20 cellular contexts compared by ENCODE assay signal in genomic region chr17:29562615-29563014, GRCh38. TPM values are rescaled to one million over a fixed set of nuclear protein-coding genes. Genes with fewer than 3 reads are reported as not detected.
DNase-seq lines count a peak whose midpoint lies in the region; ATAC-seq and TF ChIP-seq lines count a peak whose summit lies in the region.
"Had no signal": no experiment of that assay in that cellular context is flagged by ENCODE, and none has a peak within 500 bp of the region (broad histone marks: within the 10 kb centered on the region; RNA-seq: fewer than 3 reads in every experiment).

No MANE protein-coding gene starts in this region.

- H3K27ac ChIP-seq in CD4-positive, alpha-beta memory T cell (ENCODE audit: low read depth, low read length): no peak overlapping the region
- H3K27ac ChIP-seq in mesendoderm (ENCODE audit: low read depth, low read length): no peak overlapping the region
- H3K27ac ChIP-seq in effector memory CD4-positive, alpha-beta T cell (ENCODE audit: insufficient read depth, low read length, poor library complexity, severe bottlenecking): no peak overlapping the region
- H3K27ac ChIP-seq: cardiac muscle cell, hepatocyte, neutrophil had no signal

- H3K4me1 Mint-ChIP-seq in CD4-positive, alpha-beta memory T cell: peaks cover 21 to 55% (median 40%) of the 10 kb centered on the region in 4 donors
- peaks cover 76% of the 10 kb centered on the region for H3K4me1 Mint-ChIP-seq in activated B cell treated with CpG ODN at 0.5 μM for 24 hours
- H3K4me1 Mint-ChIP-seq in stimulated activated effector memory CD8-positive, alpha-beta T cell treated with anti-CD3 and anti-CD28 coated beads, Interleukin-12 subunit alpha, Interleukin-12 subunit beta, amount 100 ng/mL, for 72 hours: peaks cover 51% of the 10 kb centered on the region

- no peak overlapping the region for H4K8ac ChIP-seq in mesendoderm (ENCODE audit: low read depth, low read length)

- H3K4me1 ChIP-seq in CD4-positive, alpha-beta memory T cell (ENCODE audit: insufficient read depth, low read length): peaks cover 36% of the 10 kb centered on the region
- H3K4me1 ChIP-seq in mesendoderm (ENCODE audit: control insufficient read depth, low read depth, low read length): no peaks in the 10 kb centered on the region
- H3K4me1 ChIP-seq in effector memory CD4-positive, alpha-beta T cell (ENCODE audit: control insufficient read depth, insufficient read depth, low read length, poor library complexity, severe bottlenecking): peaks cover 19% of the 10 kb centered on the region

- POLR2A ChIA-PET in CD4-positive, alpha-beta memory T cell (lab: Charles Lee; ENCODE audit: partially characterized antibody): interaction anchor here (1.0 to 1.8 kb wide), 3 partner anchors 9 to 52 kb away, joined by 3 to 8 read pairs (median 4); no protein-coding TSS in a partner anchor
- POLR2A ChIA-PET in activated B cell treated with CpG ODN at 0.5 μM for 24 hours (lab: Charles Lee): no interaction called here

- no peak for DNase-seq in CD4-positive, alpha-beta memory T cell
- DNase-seq in activated B cell treated with CpG ODN at 0.5 μM for 24 hours: no peak
- DNase-seq in left lobe of liver (ENCODE audit: low spot score): peak; percentile 33
- DNase-seq in stimulated activated effector memory CD8-positive, alpha-beta T cell treated with anti-CD3 and anti-CD28 coated beads, Interleukin-12 subunit alpha, Interleukin-12 subunit beta, amount 100 ng/mL, for 72 hours (ENCODE audit: low spot score in 2 of 2): no peak
- DNase-seq in AML-193 (lab: John Stamatoyannopoulos, UW): no peak
- no peak for DNase-seq in mesendoderm
- no peak for DNase-seq in effector memory CD4-positive, alpha-beta T cell
- DNase-seq in NCI-H1417 treated with DMSO at 0.1 percent for 48 hours (lab: John Stamatoyannopoulos, UW): no peak
- DNase-seq: activated CD8-positive, alpha-beta memory T cell treated with anti-CD3 and anti-CD28 coated beads for 24 hours; DMS153; effector CD8-positive, alpha-beta T cell; Karpas-422; NCI-H1092 treated with DMSO at 0.1 percent for 48 hours; NCI-H2107; NCI-H524 treated with DMSO at 0.1 percent for 48 hours had no signal

- intact Hi-C loops in CD4-positive, alpha-beta memory T cell (cut with micrococcal nuclease): no loop called here
- intact Hi-C loops in activated B cell treated with CpG ODN at 0.5 μM for 24 hours (cut with micrococcal nuclease): loop anchor here (10.0 kb wide), 1 partner anchor 418 kb away; no protein-coding TSS in a partner anchor

- H2BK15ac ChIP-seq in mesendoderm (replicated peaks; ENCODE audit: low read depth): no peak overlapping the region

- no peaks in the 10 kb centered on the region for H3K79me2 ChIP-seq in mesendoderm (ENCODE audit: control insufficient read depth, insufficient read depth, low read length)

- H3K9ac ChIP-seq in mesendoderm (ENCODE audit: low read length): no peak overlapping the region

- H3K23ac ChIP-seq in mesendoderm (ENCODE audit: low read length): no peak overlapping the region

- no peaks in the 10 kb centered on the region for H3K27me3 ChIP-seq in CD4-positive, alpha-beta memory T cell (ENCODE audit: insufficient read depth, low read length)
- H3K27me3 ChIP-seq in mesendoderm (ENCODE audit: insufficient read depth, low read length, poor library complexity): peaks cover 6% of the 10 kb centered on the region
- no peaks in the 10 kb centered on the region for H3K27me3 ChIP-seq in effector memory CD4-positive, alpha-beta T cell (replicated peaks; ENCODE audit: control insufficient read depth, insufficient read depth, low read length, poor library complexity, severe bottlenecking)
- H3K27me3 ChIP-seq: hepatocyte had no signal

- no peak overlapping the region for H2BK5ac ChIP-seq in mesendoderm (ENCODE audit: low read length)

- no peak overlapping the region for H3K4me3 ChIP-seq in CD4-positive, alpha-beta memory T cell (ENCODE audit: low read length in 2 of 2)
- no peak overlapping the region for H3K4me3 ChIP-seq in mesendoderm (ENCODE audit: low read length)
- H3K4me3 ChIP-seq in effector memory CD4-positive, alpha-beta T cell (ENCODE audit: insufficient read depth, low read depth, low read length, poor library complexity, severe bottlenecking): no peak overlapping the region
- H3K4me3 ChIP-seq: cardiac muscle cell, hepatocyte had no signal

- H3K56ac ChIP-seq in mesendoderm (ENCODE audit: low read length): no peak overlapping the region

- H3K9me3 ChIP-seq in CD4-positive, alpha-beta memory T cell (ENCODE audit: control insufficient read depth in 1 of 2, low read length in 2 of 2): no peaks in the 10 kb centered on the region
- no peaks in the 10 kb centered on the region for H3K9me3 ChIP-seq in effector memory CD4-positive, alpha-beta T cell (ENCODE audit: control insufficient read depth, low read length)
- H3K9me3 ChIP-seq: neutrophil had no signal

- H3K4ac ChIP-seq in mesendoderm (ENCODE audit: low read depth, low read length): no peak overlapping the region

- peak overlapping the region in 4 of 7 donors; percentile 30 to 70 (median 55) for H3K27ac Mint-ChIP-seq in CD4-positive, alpha-beta memory T cell
- H3K27ac Mint-ChIP-seq in activated B cell treated with CpG ODN at 0.5 μM for 24 hours: peak overlapping the region; percentile 82
- peak overlapping the region; percentile 90 for H3K27ac Mint-ChIP-seq in stimulated activated effector memory CD8-positive, alpha-beta T cell treated with anti-CD3 and anti-CD28 coated beads, Interleukin-12 subunit alpha, Interleukin-12 subunit beta, amount 100 ng/mL, for 72 hours

- H4K5ac ChIP-seq in mesendoderm (ENCODE audit: low read length): no peak overlapping the region

- no peaks in the 10 kb centered on the region for H3K27me3 Mint-ChIP-seq in CD4-positive, alpha-beta memory T cell
- H3K27me3 Mint-ChIP-seq in activated B cell treated with CpG ODN at 0.5 μM for 24 hours: no peaks in the 10 kb centered on the region
- H3K27me3 Mint-ChIP-seq: stimulated activated naive CD8-positive, alpha-beta T cell treated with anti-CD3 and anti-CD28 coated beads, Interleukin-15, Interleukin-2, amounts not matched to agents 100 ng/mL and 50 ng/mL, for 24 hours had no signal

- ATAC-seq in activated B cell treated with CpG ODN at 0.5 μM for 24 hours (ENCODE audit: low read depth) (no peak), left lobe of liver (no peak)
- no peak for ATAC-seq in stimulated activated effector memory CD8-positive, alpha-beta T cell treated with anti-CD3 and anti-CD28 coated beads, Interleukin-12 subunit alpha, Interleukin-12 subunit beta, amount 100 ng/mL, for 72 hours
- ATAC-seq: HCT116 had no signal

- no peaks in the 10 kb centered on the region for H3K9me3 Mint-ChIP-seq in CD4-positive, alpha-beta memory T cell
- no peaks in the 10 kb centered on the region for H3K9me3 Mint-ChIP-seq in activated B cell treated with CpG ODN at 0.5 μM for 24 hours
- H3K9me3 Mint-ChIP-seq in stimulated activated effector memory CD8-positive, alpha-beta T cell treated with anti-CD3 and anti-CD28 coated beads, Interleukin-12 subunit alpha, Interleukin-12 subunit beta, amount 100 ng/mL, for 72 hours: no peaks in the 10 kb centered on the region
- H3K9me3 Mint-ChIP-seq: stimulated activated naive CD8-positive, alpha-beta T cell treated with anti-CD3 and anti-CD28 coated beads, Interleukin-15, Interleukin-2, amounts not matched to agents 100 ng/mL and 50 ng/mL, for 24 hours had no signal

- peaks cover 6 to 16% of the 10 kb centered on the region in 2 donors for H3K36me3 Mint-ChIP-seq in CD4-positive, alpha-beta memory T cell
- peaks cover 9% of the 10 kb centered on the region for H3K36me3 Mint-ChIP-seq in activated B cell treated with CpG ODN at 0.5 μM for 24 hours (ENCODE audit: low read depth)
- H3K36me3 Mint-ChIP-seq in stimulated activated effector memory CD8-positive, alpha-beta T cell treated with anti-CD3 and anti-CD28 coated beads, Interleukin-12 subunit alpha, Interleukin-12 subunit beta, amount 100 ng/mL, for 72 hours: peaks cover 42% of the 10 kb centered on the region

- H2AK5ac ChIP-seq in mesendoderm (ENCODE audit: low read length): no peak overlapping the region

- H2BK120ac ChIP-seq in mesendoderm (ENCODE audit: low read depth, low read length): no peak overlapping the region

- H3K36me3 ChIP-seq in CD4-positive, alpha-beta memory T cell (ENCODE audit: insufficient read depth, low read length): peaks cover 9% of the 10 kb centered on the region
- no peaks in the 10 kb centered on the region for H3K36me3 ChIP-seq in mesendoderm (ENCODE audit: control insufficient read depth, insufficient read depth, low read length)
- H3K36me3 ChIP-seq in effector memory CD4-positive, alpha-beta T cell (ENCODE audit: control insufficient read depth, insufficient read depth, low read length): no peaks in the 10 kb centered on the region
- H3K36me3 ChIP-seq: cardiac muscle cell, neutrophil had no signal

- no peaks in the 10 kb centered on the region for H3K79me1 ChIP-seq in mesendoderm (ENCODE audit: low read length)

- WGBS in mesendoderm (ENCODE audit: extremely low coverage, insufficient coverage, low lambda C conversion rate): no CpG with 5 or more reads among the region's 18 CpGs

- no peak overlapping the region for H3K18ac ChIP-seq in mesendoderm (ENCODE audit: low read length)

- no peak overlapping the region for H3K4me2 ChIP-seq in mesendoderm (ENCODE audit: low read length)
- H3K4me2 ChIP-seq: hepatocyte had no signal

- CTCF ChIA-PET in CD4-positive, alpha-beta memory T cell (lab: Charles Lee; ENCODE audit: partially characterized antibody): interaction anchor here (2.0 to 28.5 kb wide), 3 partner anchors 10 to 54 kb away, joined by 7 to 523 read pairs (median 10); partner anchors contain the start of gene CORO6
- CTCF ChIA-PET in activated B cell treated with CpG ODN at 0.5 μM for 24 hours (lab: Charles Lee): interaction anchor here (0.9 kb wide), 1 partner anchor 22 kb away, joined by 5 read pairs; no protein-coding TSS in a partner anchor

- peak overlapping the region in 2 of 8 donors; percentile 4 to 13 for H3K4me3 Mint-ChIP-seq in CD4-positive, alpha-beta memory T cell
- H3K4me3 Mint-ChIP-seq in activated B cell treated with CpG ODN at 0.5 μM for 24 hours: no peak overlapping the region
- peak overlapping the region; percentile 58 for H3K4me3 Mint-ChIP-seq in stimulated activated effector memory CD8-positive, alpha-beta T cell treated with anti-CD3 and anti-CD28 coated beads, Interleukin-12 subunit alpha, Interleukin-12 subunit beta, amount 100 ng/mL, for 72 hours
- H3K4me3 Mint-ChIP-seq: stimulated activated naive CD8-positive, alpha-beta T cell treated with anti-CD3 and anti-CD28 coated beads, Interleukin-15, Interleukin-2, amounts not matched to agents 100 ng/mL and 50 ng/mL, for 24 hours had no signal

- no peak for TF ChIP-seq CTCF in activated B cell treated with CpG ODN at 0.5 μM for 24 hours (IDR thresholded peaks at IDR 0.05)

RNA-seq across cellular contexts. Expression of gene ABHD15, which starts 4.2 kb away (rescaled TPM):
- 10 to 100 TPM; 18.1 to 18.8 TPM for total RNA-seq in CD4-positive, alpha-beta memory T cell
- 10 to 100 TPM in 1 of 2 donors, 1 to 10 TPM in 1; 8.2 to 13.5 TPM for polyA plus RNA-seq in CD4-positive, alpha-beta memory T cell
- 11.0 and 11.2 TPM in 2 replicates for total RNA-seq in activated B cell treated with CpG ODN at 0.5 μM for 24 hours
- total RNA-seq in left lobe of liver: 31.2 TPM
- 0.29 TPM for polyA plus RNA-seq in mesendoderm (2013, experiment 1 of 2)
- polyA plus RNA-seq in mesendoderm (2013, experiment 2 of 2): 0.29 TPM

RNA-seq across cellular contexts. Expression of gene TP53I13, which starts 5.9 kb away (rescaled TPM):
- 100 to 1,000 TPM; 149 to 158 TPM for total RNA-seq in CD4-positive, alpha-beta memory T cell
- polyA plus RNA-seq in CD4-positive, alpha-beta memory T cell: 10 to 100 TPM; 31.5 to 47.5 TPM
- total RNA-seq in activated B cell treated with CpG ODN at 0.5 μM for 24 hours (65.1 and 71.2 TPM in 2 replicates), left lobe of liver (84.2 TPM)
- 7.2 TPM for polyA plus RNA-seq in mesendoderm (2013, experiment 1 of 2)
- polyA plus RNA-seq in mesendoderm (2013, experiment 2 of 2): 7.6 TPM

RNA-seq across cellular contexts. Expression of gene GIT1, which starts 26.8 kb away (rescaled TPM):
- total RNA-seq in CD4-positive, alpha-beta memory T cell: 10 to 100 TPM; 78.9 to 82.8 TPM
- 10 to 100 TPM in 1 of 2 donors, 1 to 10 TPM in 1; 4.2 to 24.9 TPM for polyA plus RNA-seq in CD4-positive, alpha-beta memory T cell
- total RNA-seq in activated B cell treated with CpG ODN at 0.5 μM for 24 hours (41.7 and 45.3 TPM in 2 replicates), left lobe of liver (9.4 TPM)
- 34.9 TPM for polyA plus RNA-seq in mesendoderm (2013, experiment 1 of 2)
- polyA plus RNA-seq in mesendoderm (2013, experiment 2 of 2): 38.2 TPM

RNA-seq across cellular contexts. Expression of gene ANKRD13B, which starts 30.3 kb away (rescaled TPM):
- 1 to 10 TPM; 1.3 to 2.3 TPM for total RNA-seq in CD4-positive, alpha-beta memory T cell
- not detected for polyA plus RNA-seq in CD4-positive, alpha-beta memory T cell
- total RNA-seq in activated B cell treated with CpG ODN at 0.5 μM for 24 hours: 3.5 and 5.2 TPM in 2 replicates
- 1.3 TPM for total RNA-seq in left lobe of liver
- polyA plus RNA-seq in mesendoderm (2013, experiment 1 of 2): 6.2 TPM
- polyA plus RNA-seq in mesendoderm (2013, experiment 2 of 2): 6.2 TPM
